In genomic region chr21:45287438-45288391, GRCh38 we compare ENCODE assay signal across 1 cellular context.
A peak's percentile ranks its signal among the peaks of the same experiment; 100 is the strongest.
TF ChIP-seq lines count a peak whose summit lies in the region.

TSS of gene POFUT2 (minus strand) at chr21:45287895. CDS start at chr21:45287871, 24 bp downstream.

TF ChIP-seq in K562, 482 proteins besides CTCF, POLR2A, EP300 and RAD21 (continued from another document and continues in another):
- no peak for TF ChIP-seq ATF4 (CRISPR knock-in tag; IDR thresholded peaks at IDR 0.05)
- TF ChIP-seq POLR2AphosphoS5 (IDR thresholded peaks at IDR 0.05; ENCODE audit: control insufficient read depth, insufficient read depth, low read depth, low read length) = peak; percentile 72; the same call in 1 of the 2 replicates
- TF ChIP-seq TEAD1 (CRISPR knock-in tag; IDR thresholded peaks at IDR 0.05) = peak in 1 of 2 experiments; percentile 74; a peak in 1 of 4 replicates
- no peak for TF ChIP-seq NR2F6 (CRISPR knock-in tag; IDR thresholded peaks at IDR 0.05)
- no peak for TF ChIP-seq ARNT (IDR thresholded peaks at IDR 0.05)
- TF ChIP-seq POU5F1 (IDR thresholded peaks at IDR 0.05; ENCODE audit: borderline replicate concordance, low read depth, low read length, partially characterized antibody) = peak; percentile 56
- peak; percentile 74; the same call in 1 of the 2 replicates for TF ChIP-seq ARID4B (CRISPR knock-in tag; IDR thresholded peaks at IDR 0.05)
- TF ChIP-seq ZBTB2 (IDR thresholded peaks at IDR 0.05) = peak; percentile 99
- peak; percentile 52 for TF ChIP-seq NFIC (IDR thresholded peaks at IDR 0.05)
- no peak for TF ChIP-seq SIRT6 (IDR thresholded peaks at IDR 0.05; ENCODE audit: low read depth, low read length)
- no peak for TF ChIP-seq FOXA1 (IDR thresholded peaks at IDR 0.05; ENCODE audit: borderline replicate concordance)
- no peak for TF ChIP-seq ZNF695 (CRISPR knock-in tag; IDR thresholded peaks at IDR 0.05)
- no peak for TF ChIP-seq NBN (IDR thresholded peaks at IDR 0.05; ENCODE audit: low read depth)
- TF ChIP-seq MYC (IDR thresholded peaks at IDR 0.05; ENCODE audit: low read depth, low read length) = peak; percentile 45; the same call in 1 of the 2 replicates
- TF ChIP-seq MYC (CRISPR knock-in tag; IDR thresholded peaks at IDR 0.05; ENCODE audit: borderline replicate concordance, low read depth) = no peak
- 0 out of 2 replicates have a peak, but pooled peaks have one; percentile 18 for TF ChIP-seq ELF4 (CRISPR knock-in tag; IDR thresholded peaks at IDR 0.05)
- peak; percentile 99 for TF ChIP-seq NRF1 (conservative IDR thresholded peaks at IDR 0.05 in 1 of 2, IDR thresholded peaks at IDR 0.05 in 1 of 2)
- TF ChIP-seq CEBPG (CRISPR knock-in tag; IDR thresholded peaks at IDR 0.05) = no peak
- TF ChIP-seq CEBPG (tag; conservative IDR thresholded peaks at IDR 0.05 in 1 of 2, IDR thresholded peaks at IDR 0.05 in 1 of 2) = no peak
- peak in 2 of 3 experiments; percentile 81 to 83 for TF ChIP-seq YY1 (IDR thresholded peaks at IDR 0.05; ENCODE audit: borderline replicate concordance in 1 of 3, control insufficient read depth in 1 of 3, extremely low read depth in 1 of 3, insufficient read depth in 3 of 3, insufficient read length in 1 of 3, insufficient replicate concordance in 2 of 3, low read depth in 1 of 3, low read length in 2 of 3)
- TF ChIP-seq CTCFL (IDR thresholded peaks at IDR 0.05; ENCODE audit: borderline replicate concordance, insufficient read depth, low read depth, low read length, poor library complexity, severe bottlenecking) = peak; percentile 73
- no peak for TF ChIP-seq HNRNPLL (IDR thresholded peaks at IDR 0.05; ENCODE audit: low read depth, low read length, poor library complexity, severe bottlenecking)
- peak; percentile 64; the same call in 1 of the 2 replicates for TF ChIP-seq CBX1 (IDR thresholded peaks at IDR 0.05; ENCODE audit: low read depth)
- TF ChIP-seq U2AF1 (optimal IDR thresholded peaks at IDR 0.05; ENCODE audit: low read depth, low read length) = peak; percentile 76
- no peak for TF ChIP-seq HLTF (IDR thresholded peaks at IDR 0.05)
- TF ChIP-seq GTF2A2 (tag; IDR thresholded peaks at IDR 0.05) = no peak
- peak; percentile 94 for TF ChIP-seq KLF1 (tag; IDR thresholded peaks at IDR 0.05)
- TF ChIP-seq MYNN (IDR thresholded peaks at IDR 0.05) = no peak
- TF ChIP-seq MYNN (CRISPR knock-in tag; IDR thresholded peaks at IDR 0.05) = no peak
- TF ChIP-seq FOXJ2 (tag; IDR thresholded peaks at IDR 0.05) = peak; percentile 67; the same call in 1 of the 2 replicates
- peak; percentile 95 for TF ChIP-seq GABPB1 (CRISPR knock-in tag; IDR thresholded peaks at IDR 0.05)
- no peak for TF ChIP-seq POLR3G (IDR thresholded peaks at IDR 0.05; ENCODE audit: extremely low read depth, insufficient read length, insufficient replicate concordance)
- peak; percentile 34; the same call in 1 of the 2 replicates for TF ChIP-seq ZBED1 (IDR thresholded peaks at IDR 0.05)
- no peak for TF ChIP-seq ZNF766 (CRISPR knock-in tag; conservative IDR thresholded peaks at IDR 0.05)
- peak; percentile 68; the same call in 1 of the 2 replicates for TF ChIP-seq MTA3 (IDR thresholded peaks at IDR 0.05; ENCODE audit: borderline replicate concordance)
- TF ChIP-seq PBX2 (CRISPR knock-in tag; IDR thresholded peaks at IDR 0.05; ENCODE audit: low read depth) = no peak
- no peak for TF ChIP-seq PBX2 (tag; conservative IDR thresholded peaks at IDR 0.05; ENCODE audit: low read depth)
- TF ChIP-seq UBTF (IDR thresholded peaks at IDR 0.05; ENCODE audit: borderline replicate concordance in 1 of 2, low read depth in 2 of 2, low read length in 2 of 2) = 0 out of 4 replicates have a peak, but pooled peaks of 1 of the 2 experiments have one; percentile 28
- TF ChIP-seq EP400 (IDR thresholded peaks at IDR 0.05) = peak; percentile 85; the same call in 1 of the 2 replicates
- TF ChIP-seq KDM2B (CRISPR knock-in tag; IDR thresholded peaks at IDR 0.05) = peak; percentile 99
- no peak for TF ChIP-seq XRCC4 (IDR thresholded peaks at IDR 0.05; ENCODE audit: extremely low read depth, insufficient read depth, insufficient read length)
- TF ChIP-seq GTF2E2 (tag; IDR thresholded peaks at IDR 0.05) = no peak
- no peak for TF ChIP-seq EZH2 (IDR thresholded peaks at IDR 0.05; ENCODE audit: borderline replicate concordance, low read depth, low read length)
- no peak for TF ChIP-seq ZNF583 (CRISPR knock-in tag; IDR thresholded peaks at IDR 0.05)
- TF ChIP-seq ILK (tag; IDR thresholded peaks at IDR 0.05; ENCODE audit: borderline replicate concordance, low read depth) = no peak
- peak; percentile 57 for TF ChIP-seq RBBP5 (IDR thresholded peaks at IDR 0.05; ENCODE audit: borderline replicate concordance, insufficient read depth, low read length, poor library complexity, severe bottlenecking)
- TF ChIP-seq PCBP1 (IDR thresholded peaks at IDR 0.05; ENCODE audit: low read depth, low read length, poor library complexity, severe bottlenecking) = no peak
- TF ChIP-seq ZBTB7A (IDR thresholded peaks at IDR 0.05; ENCODE audit: borderline replicate concordance, control insufficient read depth, low read depth, low read length) = peak; percentile 93
- TF ChIP-seq PHF8 (IDR thresholded peaks at IDR 0.05; ENCODE audit: borderline replicate concordance, low read length) = peak; percentile 80; the same call in 1 of the 2 replicates
- TF ChIP-seq GMEB1 (CRISPR knock-in tag; IDR thresholded peaks at IDR 0.05) = peak; percentile 13; the same call in 1 of the 2 replicates
- TF ChIP-seq ZNF778 (CRISPR knock-in tag; IDR thresholded peaks at IDR 0.05) = no peak
- peak; percentile 79; the same call in 1 of the 2 replicates for TF ChIP-seq ETS1 (conservative IDR thresholded peaks at IDR 0.05; ENCODE audit: control insufficient read depth, low read depth, low read length)
